In the genomic region with DNA sequence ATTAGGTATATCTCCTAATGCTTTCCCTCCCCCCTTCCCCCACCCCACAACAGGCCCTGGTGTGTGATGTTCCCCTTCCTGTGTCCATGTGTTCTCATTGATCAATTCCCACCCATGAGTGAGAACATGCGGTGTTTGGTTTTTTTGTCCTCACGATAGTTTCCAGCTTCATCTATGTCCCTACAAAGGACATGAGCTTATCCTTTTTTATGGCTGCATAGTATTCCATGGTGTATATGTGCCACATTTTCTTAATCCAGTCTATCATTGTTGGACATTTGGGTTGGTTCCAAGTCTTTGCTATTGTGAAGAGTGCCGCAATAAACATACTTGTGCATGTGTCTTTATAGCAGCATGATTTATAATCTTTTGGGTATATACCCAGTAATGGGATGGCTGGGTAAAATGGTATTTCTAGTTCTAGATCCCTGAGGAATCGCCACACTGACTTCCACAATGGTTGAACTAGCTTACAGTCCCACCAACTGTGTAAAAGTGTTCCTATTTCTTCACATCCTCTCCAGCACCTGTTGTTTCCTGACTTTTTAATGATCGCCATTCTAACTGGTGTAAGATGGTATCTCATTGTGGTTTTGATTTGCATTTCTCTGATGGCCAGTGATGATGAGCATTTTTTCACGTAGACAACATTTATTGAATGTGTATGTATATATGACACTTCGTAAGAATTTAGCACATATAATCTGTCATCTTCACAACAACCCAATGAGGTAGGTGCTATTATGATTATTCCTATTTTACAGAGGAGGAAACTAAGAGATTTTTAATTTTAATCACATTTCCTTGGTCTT, we compare ENCODE assay signal across 1 cellular context.
TF ChIP-seq lines count a peak whose summit lies in the region.

No MANE protein-coding gene starts in this region.

TF ChIP-seq in K562, 482 proteins besides CTCF, POLR2A, EP300 and RAD21:
- TF ChIP-seq KDM1A (IDR thresholded peaks at IDR 0.05), result peak; percentile 44 to 49; a peak in 3 of 4 replicates
- TF ChIP-seq SMARCA5 (IDR thresholded peaks at IDR 0.05), result 0 out of 2 replicates have a peak, but pooled peaks have one; percentile 43
- peak; percentile 92 for TF ChIP-seq ZNF146 (CRISPR knock-in tag; IDR thresholded peaks at IDR 0.05; ENCODE audit: unreplicated experiment)
- peak; percentile 78 for TF ChIP-seq BCOR (IDR thresholded peaks at IDR 0.05)
TF ChIP-seq in K562: peak in this region for 4; not testable (repeated sequence) for 478.
